In the genomic region with DNA sequence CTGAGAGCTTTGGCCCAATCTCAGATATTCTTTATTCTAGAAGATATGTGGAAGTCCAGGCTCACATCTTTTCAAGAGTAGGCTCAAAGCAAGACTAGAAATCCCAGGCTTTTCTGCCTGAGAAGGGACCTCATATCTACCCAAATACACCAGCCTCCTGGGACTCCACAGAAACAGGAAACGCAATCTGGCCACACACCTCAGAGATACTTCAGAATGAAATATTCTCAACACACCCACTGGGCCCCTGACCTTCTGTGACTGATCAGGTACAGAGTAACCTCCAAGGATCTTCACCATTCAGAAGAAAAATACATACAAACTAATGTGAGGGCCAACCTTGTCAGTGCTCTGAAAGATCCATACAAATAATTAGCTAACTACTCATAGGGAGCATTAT, we compare ENCODE assay signal across 14 cellular contexts.
DNase-seq lines count a peak whose midpoint lies in the region; ATAC-seq, FAIRE-seq and TF ChIP-seq lines count a peak whose summit lies in the region.
"Had no signal": no experiment of that assay in that cellular context is flagged by ENCODE, and none has a peak within 500 bp of the region (broad histone marks: within the 10 kb centered on the region; RNA-seq: fewer than 3 reads in every experiment).

No MANE protein-coding gene starts in this region.

- H3K27ac Mint-ChIP-seq in activated T-helper 1 cell treated with anti-CD3 and anti-CD28 coated beads, Interleukin-12 subunit alpha, Interleukin-12 subunit beta, Interleukin-2, Interleukin-4 antibody, amounts not matched to agents 30 ng/mL and 10 ng/mL and 1 ng/mL, durations not matched to agents 14 hours and 24 hours and 36 hours, result peak overlapping the region; percentile 56

- no peak for TF ChIP-seq CTCF in D721Med (IDR thresholded peaks at IDR 0.05; ENCODE audit: insufficient read depth, missing control alignments)

- no peak for DNase-seq in activated T-helper 1 cell treated with anti-CD3 and anti-CD28 coated beads, Interleukin-12 subunit alpha, Interleukin-12 subunit beta, Interleukin-2, Interleukin-4 antibody, amounts not matched to agents 30 ng/mL and 10 ng/mL and 1 ng/mL, durations not matched to agents 14 hours and 24 hours and 36 hours (ENCODE audit: low spot score)
- DNase-seq in HT-29 (ENCODE audit: low spot score) (no peak), DMS114 treated with DMSO at 0.1 percent for 48 hours (lab: John Stamatoyannopoulos, UW; ENCODE audit: unreplicated experiment) (no peak), D721Med (ENCODE audit: insufficient read length, low spot score) (no peak)
- DNase-seq: activated effector memory CD4-positive, alpha-beta T cell treated with anti-CD3 and anti-CD28 coated beads, Interleukin-2, amount 50 U/mL, for 16 hours; caudate nucleus; erythroblast; posterior cingulate gyrus; stomach had no signal

- H3K27me3 Mint-ChIP-seq in activated T-helper 1 cell treated with anti-CD3 and anti-CD28 coated beads, Interleukin-12 subunit alpha, Interleukin-12 subunit beta, Interleukin-2, Interleukin-4 antibody, amounts not matched to agents 30 ng/mL and 10 ng/mL and 1 ng/mL, durations not matched to agents 14 hours and 24 hours and 36 hours (ENCODE audit: insufficient read depth), result no peaks in the 10 kb centered on the region

- H3K4me1 Mint-ChIP-seq in activated T-helper 1 cell treated with anti-CD3 and anti-CD28 coated beads, Interleukin-12 subunit alpha, Interleukin-12 subunit beta, Interleukin-2, Interleukin-4 antibody, amounts not matched to agents 30 ng/mL and 10 ng/mL and 1 ng/mL, durations not matched to agents 14 hours and 24 hours and 36 hours (ENCODE audit: low read depth), result peaks cover 11% of the 10 kb centered on the region

- intact Hi-C loops in activated T-helper 1 cell treated with anti-CD3 and anti-CD28 coated beads, Interleukin-12 subunit alpha, Interleukin-12 subunit beta, Interleukin-2, Interleukin-4 antibody, amounts not matched to agents 30 ng/mL and 10 ng/mL and 1 ng/mL, durations not matched to agents 14 hours and 24 hours and 36 hours (cut with micrococcal nuclease), result no loop called here

- ATAC-seq in GM18499 (IDR thresholded peaks at IDR 0.05; ENCODE audit: insufficient read depth, unreplicated experiment), result peak; percentile 72
- peak; percentile 70 for ATAC-seq in GM19455 (IDR thresholded peaks at IDR 0.05; ENCODE audit: unreplicated experiment)
- peak; percentile 76 for ATAC-seq in HG02943 (IDR thresholded peaks at IDR 0.05; ENCODE audit: low read depth, unreplicated experiment)
- ATAC-seq in esophagus mucosa, result no peak

- FAIRE-seq in D721Med (lab: Jason Lieb, UNC), result no peak
- FAIRE-seq: G401.6 had no signal

- no peak overlapping the region for H3K4me3 Mint-ChIP-seq in activated T-helper 1 cell treated with anti-CD3 and anti-CD28 coated beads, Interleukin-12 subunit alpha, Interleukin-12 subunit beta, Interleukin-2, Interleukin-4 antibody, amounts not matched to agents 30 ng/mL and 10 ng/mL and 1 ng/mL, durations not matched to agents 14 hours and 24 hours and 36 hours

- no peaks in the 10 kb centered on the region for H3K9me3 Mint-ChIP-seq in activated T-helper 1 cell treated with anti-CD3 and anti-CD28 coated beads, Interleukin-12 subunit alpha, Interleukin-12 subunit beta, Interleukin-2, Interleukin-4 antibody, amounts not matched to agents 30 ng/mL and 10 ng/mL and 1 ng/mL, durations not matched to agents 14 hours and 24 hours and 36 hours

- H3K36me3 Mint-ChIP-seq in activated T-helper 1 cell treated with anti-CD3 and anti-CD28 coated beads, Interleukin-12 subunit alpha, Interleukin-12 subunit beta, Interleukin-2, Interleukin-4 antibody, amounts not matched to agents 30 ng/mL and 10 ng/mL and 1 ng/mL, durations not matched to agents 14 hours and 24 hours and 36 hours (ENCODE audit: low read depth), result peaks cover 49% of the 10 kb centered on the region
